12 cellular contexts compared by ENCODE assay signal in the genomic region with DNA sequence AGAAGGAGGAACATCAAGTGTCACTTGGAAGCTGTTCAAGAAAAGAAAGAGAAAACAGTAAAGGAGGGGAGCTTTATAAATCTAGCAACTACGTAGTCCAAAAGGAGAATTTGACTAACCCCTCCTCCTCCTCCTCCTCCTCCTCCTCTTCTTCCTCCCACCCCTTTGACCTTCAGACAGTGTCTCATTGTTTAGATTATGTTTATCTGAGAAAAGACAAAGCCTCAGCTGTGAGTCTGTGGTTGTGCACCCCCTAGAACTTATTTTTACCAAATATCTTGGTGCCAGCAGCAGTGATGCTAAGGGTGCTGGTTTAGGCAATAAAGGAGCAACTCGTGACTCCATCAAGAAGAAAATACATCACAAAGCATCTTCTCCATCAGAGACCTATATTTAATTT.
DNase-seq lines count a peak whose midpoint lies in the region; ATAC-seq lines count a peak whose summit lies in the region.
"Had no signal": no experiment of that assay in that cellular context is flagged by ENCODE, and none has a peak within 500 bp of the region (broad histone marks: within the 10 kb centered on the region; RNA-seq: fewer than 3 reads in every experiment).

No MANE protein-coding gene starts in this region.

- peak; percentile 33 for DNase-seq in COLO829 (ENCODE audit: low spot score)
- DNase-seq in foreskin melanocyte = peak; percentile 39
- no peak for DNase-seq in GM19240 (ENCODE audit: insufficient read length, low spot score)
- DNase-seq in NCI-H748 (lab: John Stamatoyannopoulos, UW; ENCODE audit: unreplicated experiment) = no peak
- DNase-seq in T-helper 2 cell = no peak
- DNase-seq in activated T-cell treated with anti-CD3 and anti-CD28 coated beads for 4 hours = no peak
- DNase-seq: activated naive CD4-positive, alpha-beta T cell treated with anti-CD3 and anti-CD28 coated beads, Interleukin-2, amount 50 U/mL, for 16 hours; ovary; stimulated activated CD4-positive, alpha-beta T cell treated with anti-CD3 and anti-CD28 coated beads, Interleukin-15, amount 100 ng/mL, for 24 hours; T-helper 17 cell had no signal

- peak; percentile 44 for ATAC-seq in GM21447 (IDR thresholded peaks at IDR 0.05; ENCODE audit: unreplicated experiment)
- ATAC-seq in HG03469 (IDR thresholded peaks at IDR 0.05; ENCODE audit: unreplicated experiment) = peak; percentile 24
- ATAC-seq: T-helper 17 cell had no signal

Comparison
In these comparisons a context has a peak if more than half of its experiments do, and no peak if none do; other contexts are left out.
1. DNase-seq: peak in COLO829 (single experiment) and foreskin melanocyte (single experiment); none in GM19240 (single experiment), NCI-H748 (single experiment), T-helper 2 cell (0 of 5) and activated T-cell treated with anti-CD3 and anti-CD28 coated beads for 4 hours (single experiment).